Comparison of ENCODE assay signal across 11 cellular contexts in the genomic region with DNA sequence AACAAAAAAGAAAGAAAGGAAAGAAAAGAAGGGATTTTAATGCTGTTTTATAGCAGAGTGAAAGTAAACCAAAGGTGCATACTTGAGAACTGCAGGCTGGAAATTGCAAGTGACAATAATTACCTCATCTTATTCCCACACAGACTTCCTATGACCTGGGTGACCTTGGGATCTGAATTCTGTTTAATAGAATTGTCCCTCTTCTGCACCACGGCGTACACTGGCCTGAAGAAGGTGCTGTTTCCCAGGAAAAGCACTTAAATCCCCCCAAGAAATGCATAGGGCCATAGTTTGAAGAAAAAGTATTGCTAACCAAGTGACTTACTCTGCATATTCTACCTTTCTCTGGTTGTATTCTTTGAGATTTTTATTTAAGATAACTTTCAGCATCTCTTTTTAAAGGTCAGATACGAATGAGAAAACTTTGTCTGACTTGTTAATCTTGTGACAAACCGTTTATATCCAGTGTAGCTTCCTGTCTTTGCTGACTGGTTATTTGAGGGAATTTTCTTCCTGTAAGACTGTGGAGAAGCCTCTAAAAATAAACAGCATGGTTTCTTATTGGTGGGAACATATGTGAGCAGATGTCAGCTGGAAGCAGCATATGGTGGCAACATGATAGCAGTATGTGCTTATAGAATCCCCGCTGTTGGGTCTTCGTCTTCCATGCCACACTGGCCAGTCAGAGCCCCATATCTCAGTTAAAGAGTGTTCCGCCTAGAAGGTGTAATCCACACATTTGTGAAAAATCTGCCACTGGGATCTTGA. TPM values are rescaled to one million over a fixed set of nuclear protein-coding genes. Genes with fewer than 3 reads are reported as not detected.
DNase-seq lines count a peak whose midpoint lies in the region; ATAC-seq and TF ChIP-seq lines count a peak whose summit lies in the region.
"Had no signal": no experiment of that assay in that cellular context is flagged by ENCODE, and none has a peak within 500 bp of the region (broad histone marks: within the 10 kb centered on the region; RNA-seq: fewer than 3 reads in every experiment).

No MANE protein-coding gene starts in this region.

- no peaks in the 10 kb centered on the region for H3K36me3 ChIP-seq in neural cell (ENCODE audit: insufficient read depth, low read length)

- peak; percentile 73 for TF ChIP-seq RAD21 in neural cell (conservative IDR thresholded peaks at IDR 0.05)

- no peaks in the 10 kb centered on the region for H3F3A ChIP-seq in neural cell (ENCODE audit: insufficient read depth, low read length, poor library complexity, severe bottlenecking)

- DNase-seq in GM03348 (ENCODE audit: low spot score) (peak; percentile 44), NCI-H146 treated with DMSO at 0.1 percent for 48 hours (lab: John Stamatoyannopoulos, UW; ENCODE audit: unreplicated experiment) (peak; percentile 20), SKM-1 (lab: John Stamatoyannopoulos, UW; ENCODE audit: unreplicated experiment) (no peak), UCSD-AML1 (lab: John Stamatoyannopoulos, UW; ENCODE audit: unreplicated experiment) (no peak)
- DNase-seq: activated CD4-positive, alpha-beta T cell treated with anti-CD3 and anti-CD28 coated beads, Interleukin-2, amount 10 ng/mL, durations not matched to agents 24 days and 14 days; kidney glomerular epithelial cell; stimulated activated naive B cell treated with anti-CD40 and anti-IgM and Interleukin-4, amounts not matched to agents 10 μg/mL and 1 μg/mL and 100 μg/mL, for 72 hours had no signal

- peaks cover 0 to 5% (median 0%) of the 10 kb centered on the region in 5 experiments for H3K9me3 Mint-ChIP-seq in brain
- H3K9me3 Mint-ChIP-seq: activated CD4-positive, alpha-beta T cell treated with anti-CD3 and anti-CD28 coated beads, Interleukin-2, amount 10 ng/mL, durations not matched to agents 24 days and 14 days; stimulated activated naive B cell treated with anti-CD40 and anti-IgM and Interleukin-4, amounts not matched to agents 10 μg/mL and 1 μg/mL and 100 μg/mL, for 72 hours had no signal

- H3K9ac ChIP-seq in neural cell (ENCODE audit: low read length): no peak overlapping the region

- no peak for TF ChIP-seq EP300 in neural cell (conservative IDR thresholded peaks at IDR 0.05; ENCODE audit: poor library complexity, severe bottlenecking)

- no peaks in the 10 kb centered on the region for H3K27me3 Mint-ChIP-seq in brain
- H3K27me3 Mint-ChIP-seq: stimulated activated naive B cell treated with anti-CD40 and anti-IgM and Interleukin-4, amounts not matched to agents 10 μg/mL and 1 μg/mL and 100 μg/mL, for 72 hours had no signal

- peaks cover 53% of the 10 kb centered on the region for H3K4me1 Mint-ChIP-seq in brain
- H3K4me1 Mint-ChIP-seq: activated CD4-positive, alpha-beta T cell treated with anti-CD3 and anti-CD28 coated beads, Interleukin-2, amount 10 ng/mL, durations not matched to agents 24 days and 14 days had no signal

- H3K27ac Mint-ChIP-seq in brain: peak overlapping the region; percentile 44 to 94 (median 67)
- H3K27ac Mint-ChIP-seq: activated CD4-positive, alpha-beta T cell treated with anti-CD3 and anti-CD28 coated beads, Interleukin-2, amount 10 ng/mL, durations not matched to agents 24 days and 14 days; stimulated activated naive B cell treated with anti-CD40 and anti-IgM and Interleukin-4, amounts not matched to agents 10 μg/mL and 1 μg/mL and 100 μg/mL, for 72 hours had no signal

- no peak for ATAC-seq in esophagus mucosa
- no peak for ATAC-seq in HG02938 (IDR thresholded peaks at IDR 0.05; ENCODE audit: unreplicated experiment)

- no peaks in the 10 kb centered on the region for H3K9me3 ChIP-seq in neural cell (ENCODE audit: low read length)

- H3K4me3 ChIP-seq in neural cell (ENCODE audit: low read length): no peak overlapping the region

- H3K27me3 ChIP-seq in neural cell (ENCODE audit: insufficient read depth, low read depth, low read length): no peaks in the 10 kb centered on the region

- H2AFZ ChIP-seq in neural cell (ENCODE audit: low read depth, low read length): no peak overlapping the region

- no peaks in the 10 kb centered on the region for H4K20me1 ChIP-seq in neural cell (ENCODE audit: insufficient read depth)

- no peak overlapping the region for H3K27ac ChIP-seq in neural cell (ENCODE audit: low read length)

- H3K36me3 Mint-ChIP-seq in brain: peaks cover 14% of the 10 kb centered on the region
- H3K36me3 Mint-ChIP-seq: stimulated activated naive B cell treated with anti-CD40 and anti-IgM and Interleukin-4, amounts not matched to agents 10 μg/mL and 1 μg/mL and 100 μg/mL, for 72 hours had no signal

- no peaks in the 10 kb centered on the region for H3K9me2 ChIP-seq in neural cell (ENCODE audit: insufficient read depth, low read length)

- H3K4me2 ChIP-seq in neural cell (ENCODE audit: low read length): no peak overlapping the region

- H3K4me3 Mint-ChIP-seq in brain: peak overlapping the region in 1 of 5 experiments; percentile 43
- H3K4me3 Mint-ChIP-seq: activated CD4-positive, alpha-beta T cell treated with anti-CD3 and anti-CD28 coated beads, Interleukin-2, amount 10 ng/mL, durations not matched to agents 24 days and 14 days; stimulated activated naive B cell treated with anti-CD40 and anti-IgM and Interleukin-4, amounts not matched to agents 10 μg/mL and 1 μg/mL and 100 μg/mL, for 72 hours had no signal

- no peaks in the 10 kb centered on the region for H3K79me2 ChIP-seq in neural cell (replicated peaks; ENCODE audit: insufficient read depth, low read length)

- TF ChIP-seq CTCF in brain (conservative IDR thresholded peaks at IDR 0.05): peak; percentile 69 to 77
- peak; percentile 69 for TF ChIP-seq CTCF in neural cell (IDR thresholded peaks at IDR 0.05; ENCODE audit: poor library complexity, severe bottlenecking)

TF ChIP-seq in neural cell, 6 proteins besides CTCF, POLR2A, EP300 and RAD21:
- no peak for TF ChIP-seq TAF1 (IDR thresholded peaks at IDR 0.05; ENCODE audit: low read depth)
- TF ChIP-seq SMC3 (conservative IDR thresholded peaks at IDR 0.05; ENCODE audit: poor library complexity): peak; percentile 68

RNA-seq across cellular contexts. Expression of gene TGFB2, which starts 16.3 kb away (rescaled TPM):
- polyA plus RNA-seq in brain (ENCODE audit: insufficient read depth, low read depth, low replicate concordance) (7.8 TPM), neural cell (0.10 and 0.16 TPM in 2 replicates)
- polyA minus RNA-seq in neural cell: 0.24 and 2.1 TPM in 2 replicates
- 0.44 TPM for total RNA-seq in esophagus mucosa
- total RNA-seq: activated CD4-positive, alpha-beta T cell treated with anti-CD3 and anti-CD28 coated beads, Interleukin-2, amount 10 ng/mL, durations not matched to agents 24 days and 14 days had no signal

Comparison
In these comparisons a context has a peak if more than half of its experiments do, and no peak if none do; other contexts are left out.
1. DNase-seq: peak in GM03348 (single experiment) and NCI-H146 treated with DMSO at 0.1 percent for 48 hours (single experiment); none in SKM-1 (single experiment) and UCSD-AML1 (single experiment).